8 cellular contexts compared by ENCODE assay signal in genomic region chr13:51793570-51794273, GRCh38. TPM values are rescaled to one million over a fixed set of nuclear protein-coding genes. Genes with fewer than 3 reads are reported as not detected.
DNase-seq lines count a peak whose midpoint lies in the region; ATAC-seq lines count a peak whose summit lies in the region.

No MANE protein-coding gene starts in this region.

- H3K36me3 ChIP-seq in Karpas-422 (ENCODE audit: insufficient read depth, low read length): no peaks in the 10 kb centered on the region

- peak overlapping the region; percentile 65 for H3K4me2 ChIP-seq in Karpas-422 (ENCODE audit: low read depth, low read length, poor library complexity, severe bottlenecking)

- no peaks in the 10 kb centered on the region for H3K9me2 ChIP-seq in Karpas-422 (replicated peaks; ENCODE audit: insufficient read depth, low read length)

- H4K20me1 ChIP-seq in Karpas-422 (ENCODE audit: insufficient read depth, low read depth, low read length): peaks cover 3% of the 10 kb centered on the region; the same call in 1 of the 2 replicates

- H3K4me1 ChIP-seq in Karpas-422 (ENCODE audit: low read length): peaks cover 34% of the 10 kb centered on the region

- H3K4me3 ChIP-seq in Karpas-422 (ENCODE audit: low read length): peak overlapping the region; percentile 36

- no peaks in the 10 kb centered on the region for H3K9me3 Mint-ChIP-seq in activated T-helper 1 cell treated with anti-CD3 and anti-CD28 coated beads, Interleukin-12 subunit alpha, Interleukin-12 subunit beta, Interleukin-2, Interleukin-4 antibody, amounts not matched to agents 30 ng/mL and 10 ng/mL and 1 ng/mL, durations not matched to agents 14 hours and 24 hours and 36 hours

- peak overlapping the region; percentile 46 for H3K27ac Mint-ChIP-seq in activated T-helper 1 cell treated with anti-CD3 and anti-CD28 coated beads, Interleukin-12 subunit alpha, Interleukin-12 subunit beta, Interleukin-2, Interleukin-4 antibody, amounts not matched to agents 30 ng/mL and 10 ng/mL and 1 ng/mL, durations not matched to agents 14 hours and 24 hours and 36 hours

- H3K27me3 ChIP-seq in Karpas-422 (ENCODE audit: low read length): no peaks in the 10 kb centered on the region

- no peaks in the 10 kb centered on the region for H3K27me3 Mint-ChIP-seq in activated T-helper 1 cell treated with anti-CD3 and anti-CD28 coated beads, Interleukin-12 subunit alpha, Interleukin-12 subunit beta, Interleukin-2, Interleukin-4 antibody, amounts not matched to agents 30 ng/mL and 10 ng/mL and 1 ng/mL, durations not matched to agents 14 hours and 24 hours and 36 hours (ENCODE audit: insufficient read depth)

- no peak overlapping the region for H2AFZ ChIP-seq in Karpas-422 (ENCODE audit: low read length)

- intact Hi-C loops in activated T-helper 1 cell treated with anti-CD3 and anti-CD28 coated beads, Interleukin-12 subunit alpha, Interleukin-12 subunit beta, Interleukin-2, Interleukin-4 antibody, amounts not matched to agents 30 ng/mL and 10 ng/mL and 1 ng/mL, durations not matched to agents 14 hours and 24 hours and 36 hours (cut with micrococcal nuclease): loop anchor here (2.0 kb wide), 1 partner anchor 29 kb away; no protein-coding TSS in a partner anchor
- intact Hi-C loops in posterior vena cava (cut with DNase I): no loop called here

- ATAC-seq in GM21619 (IDR thresholded peaks at IDR 0.05; ENCODE audit: unreplicated experiment): peak; percentile 61

- H3K4me3 Mint-ChIP-seq in activated T-helper 1 cell treated with anti-CD3 and anti-CD28 coated beads, Interleukin-12 subunit alpha, Interleukin-12 subunit beta, Interleukin-2, Interleukin-4 antibody, amounts not matched to agents 30 ng/mL and 10 ng/mL and 1 ng/mL, durations not matched to agents 14 hours and 24 hours and 36 hours: no peak overlapping the region

- peaks cover 11% of the 10 kb centered on the region for H3K36me3 Mint-ChIP-seq in activated T-helper 1 cell treated with anti-CD3 and anti-CD28 coated beads, Interleukin-12 subunit alpha, Interleukin-12 subunit beta, Interleukin-2, Interleukin-4 antibody, amounts not matched to agents 30 ng/mL and 10 ng/mL and 1 ng/mL, durations not matched to agents 14 hours and 24 hours and 36 hours (ENCODE audit: low read depth)

- H3K9ac ChIP-seq in Karpas-422 (ENCODE audit: low read length): peak overlapping the region; percentile 45; the same call in 1 of the 2 replicates

- H3K27ac ChIP-seq in Karpas-422 (ENCODE audit: low read length): peak overlapping the region; percentile 51

- no peaks in the 10 kb centered on the region for H3K9me3 ChIP-seq in Karpas-422 (ENCODE audit: low read length)

- DNase-seq in GDM1 (lab: John Stamatoyannopoulos, UW) (peak; percentile 96), Karpas-422 (peak; percentile 70), kidney tubule cell (ENCODE audit: low spot score) (peak; percentile 85), stromal cell of bone marrow (ENCODE audit: low read depth) (peak; percentile 50), COR-L47 (lab: John Stamatoyannopoulos, UW) (no peak), posterior vena cava (ENCODE audit: low spot score) (no peak)
- DNase-seq in activated T-helper 1 cell treated with anti-CD3 and anti-CD28 coated beads, Interleukin-12 subunit alpha, Interleukin-12 subunit beta, Interleukin-2, Interleukin-4 antibody, amounts not matched to agents 30 ng/mL and 10 ng/mL and 1 ng/mL, durations not matched to agents 14 hours and 24 hours and 36 hours (ENCODE audit: low spot score): peak; percentile 27

- peaks cover 31% of the 10 kb centered on the region for H3K4me1 Mint-ChIP-seq in activated T-helper 1 cell treated with anti-CD3 and anti-CD28 coated beads, Interleukin-12 subunit alpha, Interleukin-12 subunit beta, Interleukin-2, Interleukin-4 antibody, amounts not matched to agents 30 ng/mL and 10 ng/mL and 1 ng/mL, durations not matched to agents 14 hours and 24 hours and 36 hours (ENCODE audit: low read depth)

- H3K79me2 ChIP-seq in Karpas-422 (ENCODE audit: low read length): no peaks in the 10 kb centered on the region

RNA-seq across cellular contexts. Expression of gene DHRS12, which starts 10.2 kb away (rescaled TPM):
- 9.7 and 10.9 TPM in 2 replicates for total RNA-seq in Karpas-422 (2014; rRNA removed; shearing (Covaris generic); ENCODE audit: low replicate concordance)
- total RNA-seq in activated T-helper 1 cell treated with anti-CD3 and anti-CD28 coated beads, Interleukin-12 subunit alpha, Interleukin-12 subunit beta, Interleukin-2, Interleukin-4 antibody, amounts not matched to agents 30 ng/mL and 10 ng/mL and 1 ng/mL, durations not matched to agents 14 hours and 24 hours and 36 hours: 3.3 and 3.5 TPM in 2 replicates
- 10 to 100 TPM in 1 of 2 donors, 1 to 10 TPM in 1; 9.9 to 11.1 TPM for total RNA-seq in posterior vena cava

RNA-seq across cellular contexts. Expression of gene TMEM272, which starts 51.3 kb away (rescaled TPM):
- 0.15 TPM in 1 of 2 replicates, not detected in the other for total RNA-seq in Karpas-422 (2014; rRNA removed; shearing (Covaris generic); ENCODE audit: low replicate concordance)
- 0.26 and 0.88 TPM in 2 replicates for total RNA-seq in activated T-helper 1 cell treated with anti-CD3 and anti-CD28 coated beads, Interleukin-12 subunit alpha, Interleukin-12 subunit beta, Interleukin-2, Interleukin-4 antibody, amounts not matched to agents 30 ng/mL and 10 ng/mL and 1 ng/mL, durations not matched to agents 14 hours and 24 hours and 36 hours
- total RNA-seq in posterior vena cava: under 1 TPM; 0.10 to 0.14 TPM

Comparison
In these comparisons a context has a peak if more than half of its experiments do, and no peak if none do; other contexts are left out.
1. DNase-seq: peak in GDM1 (single experiment), Karpas-422 (single experiment), activated T-helper 1 cell treated with anti-CD3 and anti-CD28 coated beads, Interleukin-12 subunit alpha, Interleukin-12 subunit beta, Interleukin-2, Interleukin-4 antibody, amounts not matched to agents 30 ng/mL and 10 ng/mL and 1 ng/mL, durations not matched to agents 14 hours and 24 hours and 36 hours (single experiment), kidney tubule cell (single experiment) and stromal cell of bone marrow (single experiment); none in COR-L47 (single experiment) and posterior vena cava (single experiment).